2 cellular contexts compared by ENCODE assay signal in genomic region chr12:75389061-75389460, GRCh38.
A peak's percentile ranks its signal among the peaks of the same experiment; 100 is the strongest.
TF ChIP-seq lines count a peak whose summit lies in the region.

No MANE protein-coding gene starts in this region.

TF ChIP-seq in IMR-90, 13 proteins besides CTCF, POLR2A, EP300 and RAD21:
- TF ChIP-seq, protein P1, sequence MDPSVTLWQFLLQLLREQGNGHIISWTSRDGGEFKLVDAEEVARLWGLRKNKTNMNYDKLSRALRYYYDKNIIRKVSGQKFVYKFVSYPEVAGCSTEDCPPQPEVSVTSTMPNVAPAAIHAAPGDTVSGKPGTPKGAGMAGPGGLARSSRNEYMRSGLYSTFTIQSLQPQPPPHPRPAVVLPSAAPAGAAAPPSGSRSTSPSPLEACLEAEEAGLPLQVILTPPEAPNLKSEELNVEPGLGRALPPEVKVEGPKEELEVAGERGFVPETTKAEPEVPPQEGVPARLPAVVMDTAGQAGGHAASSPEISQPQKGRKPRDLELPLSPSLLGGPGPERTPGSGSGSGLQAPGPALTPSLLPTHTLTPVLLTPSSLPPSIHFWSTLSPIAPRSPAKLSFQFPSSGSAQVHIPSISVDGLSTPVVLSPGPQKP (IDR thresholded peaks at IDR 0.05; ENCODE audit: borderline replicate concordance, low read depth, low read length), result no peak
- TF ChIP-seq NFE2L2 (IDR thresholded peaks at IDR 0.05; ENCODE audit: low read depth, low read length), result no peak
- no peak for TF ChIP-seq RCOR1 (IDR thresholded peaks at IDR 0.05; ENCODE audit: insufficient replicate concordance, low read length)
- TF ChIP-seq BHLHE40 (IDR thresholded peaks at IDR 0.05; ENCODE audit: low read depth, low read length), result no peak
- 0 out of 2 replicates have a peak, but pooled peaks have one; percentile 19 for TF ChIP-seq MAFK (IDR thresholded peaks at IDR 0.05; ENCODE audit: low read depth, low read length)

TF ChIP-seq in GM12878, 131 proteins besides CTCF, POLR2A, EP300 and RAD21:
- TF ChIP-seq RBBP5 (conservative IDR thresholded peaks at IDR 0.05) (no peak), ZNF24 (IDR thresholded peaks at IDR 0.05) (no peak), IRF4 (IDR thresholded peaks at IDR 0.05; ENCODE audit: low read depth, low read length) (no peak), POLR2AphosphoS2 (IDR thresholded peaks at IDR 0.05; ENCODE audit: low read depth, low read length) (no peak), PML (IDR thresholded peaks at IDR 0.05; ENCODE audit: low read length) (no peak), FOS (IDR thresholded peaks at IDR 0.05; ENCODE audit: borderline replicate concordance, extremely low read depth, insufficient read length) (no peak), CREB1 (IDR thresholded peaks at IDR 0.05; ENCODE audit: low read depth) (no peak), NR2C1 (IDR thresholded peaks at IDR 0.05) (no peak), RCOR1 (conservative IDR thresholded peaks at IDR 0.05; ENCODE audit: low read depth, low read length) (no peak), NBN (IDR thresholded peaks at IDR 0.05) (no peak), PRDM15 (CRISPR knock-in tag; IDR thresholded peaks at IDR 0.05) (no peak), SPI1 (IDR thresholded peaks at IDR 0.05; ENCODE audit: borderline replicate concordance, insufficient read depth, low read depth, low read length) (no peak), HCFC1 (IDR thresholded peaks at IDR 0.05; ENCODE audit: low read length) (no peak), BRCA1 (IDR thresholded peaks at IDR 0.05; ENCODE audit: low read depth, low read length) (no peak), ATF7 (IDR thresholded peaks at IDR 0.05; ENCODE audit: low read depth) (no peak), YY1 (IDR thresholded peaks at IDR 0.05; ENCODE audit: low read depth, low read length) (no peak), FOXK2 (IDR thresholded peaks at IDR 0.05) (no peak)
- TF ChIP-seq, protein P2, sequence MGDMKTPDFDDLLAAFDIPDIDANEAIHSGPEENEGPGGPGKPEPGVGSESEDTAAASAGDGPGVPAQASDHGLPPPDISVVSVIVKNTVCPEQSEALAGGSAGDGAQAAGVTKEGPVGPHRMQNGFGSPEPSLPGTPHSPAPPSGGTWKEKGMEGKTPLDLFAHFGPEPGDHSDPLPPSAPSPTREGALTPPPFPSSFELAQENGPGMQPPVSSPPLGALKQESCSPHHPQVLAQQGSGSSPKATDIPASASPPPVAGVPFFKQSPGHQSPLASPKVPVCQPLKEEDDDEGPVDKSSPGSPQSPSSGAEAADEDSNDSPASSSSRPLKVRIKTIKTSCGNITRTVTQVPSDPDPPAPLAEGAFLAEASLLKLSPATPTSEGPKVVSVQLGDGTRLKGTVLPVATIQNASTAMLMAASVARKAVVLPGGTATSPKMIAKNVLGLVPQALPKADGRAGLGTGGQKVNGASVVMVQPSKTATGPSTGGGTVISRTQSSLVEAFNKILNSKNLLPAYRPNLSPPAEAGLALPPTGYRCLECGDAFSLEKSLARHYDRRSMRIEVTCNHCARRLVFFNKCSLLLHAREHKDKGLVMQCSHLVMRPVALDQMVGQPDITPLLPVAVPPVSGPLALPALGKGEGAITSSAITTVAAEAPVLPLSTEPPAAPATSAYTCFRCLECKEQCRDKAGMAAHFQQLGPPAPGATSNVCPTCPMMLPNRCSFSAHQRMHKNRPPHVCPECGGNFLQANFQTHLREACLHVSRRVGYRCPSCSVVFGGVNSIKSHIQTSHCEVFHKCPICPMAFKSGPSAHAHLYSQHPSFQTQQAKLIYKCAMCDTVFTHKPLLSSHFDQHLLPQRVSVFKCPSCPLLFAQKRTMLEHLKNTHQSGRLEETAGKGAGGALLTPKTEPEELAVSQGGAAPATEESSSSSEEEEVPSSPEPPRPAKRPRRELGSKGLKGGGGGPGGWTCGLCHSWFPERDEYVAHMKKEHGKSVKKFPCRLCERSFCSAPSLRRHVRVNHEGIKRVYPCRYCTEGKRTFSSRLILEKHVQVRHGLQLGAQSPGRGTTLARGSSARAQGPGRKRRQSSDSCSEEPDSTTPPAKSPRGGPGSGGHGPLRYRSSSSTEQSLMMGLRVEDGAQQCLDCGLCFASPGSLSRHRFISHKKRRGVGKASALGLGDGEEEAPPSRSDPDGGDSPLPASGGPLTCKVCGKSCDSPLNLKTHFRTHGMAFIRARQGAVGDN (IDR thresholded peaks at IDR 0.05), result no peak
